In genomic region chrX:49879656-49880277, GRCh38 we compare ENCODE assay signal across 2 cellular contexts.
TF ChIP-seq lines count a peak whose summit lies in the region.

No MANE protein-coding gene starts in this region.

TF ChIP-seq in GM23338, 12 proteins besides CTCF, POLR2A, EP300 and RAD21:
- TF ChIP-seq JUNB (IDR thresholded peaks at IDR 0.05; ENCODE audit: unreplicated experiment) (no peak), STAT1 (IDR thresholded peaks at IDR 0.05; ENCODE audit: unreplicated experiment) (no peak), ZNF331 (CRISPR knock-in tag; IDR thresholded peaks at IDR 0.05; ENCODE audit: low read depth) (no peak), CREB1 (CRISPR knock-in tag; IDR thresholded peaks at IDR 0.05; ENCODE audit: low read depth) (no peak), EZH2phosphoT487 (IDR thresholded peaks at IDR 0.05; ENCODE audit: unreplicated experiment) (no peak), ZNF462 (CRISPR knock-in tag; IDR thresholded peaks at IDR 0.05) (no peak), REST (IDR thresholded peaks at IDR 0.05; ENCODE audit: unreplicated experiment) (no peak), EZH2 (IDR thresholded peaks at IDR 0.05; ENCODE audit: low read depth, unreplicated experiment) (no peak), POLR2AphosphoS5 (IDR thresholded peaks at IDR 0.05; ENCODE audit: low read depth) (no peak), ETS1 (IDR thresholded peaks at IDR 0.05) (no peak), NANOG (IDR thresholded peaks at IDR 0.05; ENCODE audit: borderline replicate concordance) (no peak), ZNF114 (CRISPR knock-in tag; IDR thresholded peaks at IDR 0.05) (no peak)

TF ChIP-seq in endothelial cell of umbilical vein, 7 proteins besides CTCF, POLR2A, EP300 and RAD21:
- TF ChIP-seq EZH2 (IDR thresholded peaks at IDR 0.05; ENCODE audit: borderline replicate concordance, low read depth, low read length, severe bottlenecking), result no peak
- TF ChIP-seq FOS (IDR thresholded peaks at IDR 0.05; ENCODE audit: borderline replicate concordance, insufficient read depth, low read length), result no peak
- no peak for TF ChIP-seq GATA2 (IDR thresholded peaks at IDR 0.05; ENCODE audit: insufficient read depth, insufficient read length, low read depth, low read length)
- TF ChIP-seq JUN (IDR thresholded peaks at IDR 0.05; ENCODE audit: borderline replicate concordance, insufficient read depth, insufficient read length, low read depth), result no peak
- no peak for TF ChIP-seq MAX (IDR thresholded peaks at IDR 0.05; ENCODE audit: insufficient read depth, insufficient read length)
- TF ChIP-seq MYC (IDR thresholded peaks at IDR 0.05; ENCODE audit: low read depth, low read length), result no peak
- no peak for TF ChIP-seq POLR2AphosphoS5 (IDR thresholded peaks at IDR 0.05; ENCODE audit: insufficient read depth, low read depth, low read length)
